In genomic region chr2:158457826-158458616, GRCh38 we compare ENCODE assay signal across 8 cellular contexts. TPM values are rescaled to one million over a fixed set of nuclear protein-coding genes. Genes with fewer than 3 reads are reported as not detected.
DNase-seq lines count a peak whose midpoint lies in the region; ATAC-seq and TF ChIP-seq lines count a peak whose summit lies in the region.

No MANE protein-coding gene starts in this region.

- 0 to 1% methylated on average over 61 of the region's 61 CpGs for WGBS in lung, 2 donors

- peak; percentile 46 for DNase-seq in activated T-cell treated with anti-CD3 and anti-CD28 coated beads for 1 hour (ENCODE audit: low read depth)
- DNase-seq in activated T-cell treated with anti-CD3 and anti-CD28 coated beads, Interleukin-2, amount 50 U/mL, for 48 hours = no peak
- DNase-seq in NCI-H1092 treated with DMSO at 0.1 percent for 48 hours (lab: John Stamatoyannopoulos, UW) = peak; percentile 64
- peak; percentile 25 to 38 for DNase-seq in activated CD4-positive, alpha-beta T cell treated with anti-CD3 and anti-CD28 coated beads for 24 hours (ENCODE audit: low read depth in 2 of 2)
- peak; percentile 36 for DNase-seq in effector CD4-positive, alpha-beta T cell
- peak; percentile 82 for DNase-seq in lung (ENCODE audit: low spot score)
- peak; percentile 21 for DNase-seq in stimulated activated CD8-positive, alpha-beta memory T cell treated with anti-CD3 and anti-CD28 coated beads, Interleukin-12 subunit alpha, Interleukin-12 subunit beta, amount 100 ng/mL, for 24 hours (ENCODE audit: extremely low read depth)

- H3K4me3 ChIP-seq in lung = peak overlapping the region; percentile 96

- no peaks in the 10 kb centered on the region for H3K27me3 ChIP-seq in lung (ENCODE audit: control insufficient read depth, insufficient read depth)

- no peaks in the 10 kb centered on the region for H3K9me3 ChIP-seq in lung (ENCODE audit: control insufficient read depth in 2 of 2, insufficient read depth in 1 of 2, low read length in 1 of 2)

- H3K36me3 ChIP-seq in lung (ENCODE audit: control insufficient read depth in 2 of 2, insufficient read depth in 2 of 2, low read length in 2 of 2) = no peaks in the 10 kb centered on the region

- H3K27ac ChIP-seq in lung (ENCODE audit: low read depth in 1 of 2, low read length in 1 of 2) = peak overlapping the region; percentile 86 to 94

- ATAC-seq in HG02642 (IDR thresholded peaks at IDR 0.05; ENCODE audit: poor library complexity, unreplicated experiment) = peak; percentile 55
- ATAC-seq in lung (ENCODE audit: insufficient read depth, low FRiP score) = peak; percentile 74

- no peak for TF ChIP-seq CTCF in lung (IDR thresholded peaks at IDR 0.05; ENCODE audit: control extremely low read depth, extremely low read depth)

- peaks cover 4 to 15% of the 10 kb centered on the region in 2 donors for H3K4me1 ChIP-seq in lung (ENCODE audit: control insufficient read depth in 2 of 2, insufficient read depth in 2 of 2, low read length in 2 of 2)

RNA-seq across cellular contexts. Expression of gene PKP4, which starts 1.3 kb away (rescaled TPM):
- 10 to 100 TPM; 43.6 to 96.4 TPM for total RNA-seq in lung
- polyA plus RNA-seq in lung = 10 to 100 TPM; 21.5 to 22.0 TPM

RNA-seq across cellular contexts. Expression of gene CCDC148, which starts 1.5 kb away (rescaled TPM):
- 1 to 10 TPM; 4.2 to 8.6 TPM for total RNA-seq in lung
- polyA plus RNA-seq in lung = under 1 TPM; 0.61 to 0.80 TPM

Comparison
In these comparisons a context has a peak if more than half of its experiments do, and no peak if none do; other contexts are left out.
1. DNase-seq: peak in activated T-cell treated with anti-CD3 and anti-CD28 coated beads for 1 hour (single experiment), NCI-H1092 treated with DMSO at 0.1 percent for 48 hours (single experiment), activated CD4-positive, alpha-beta T cell treated with anti-CD3 and anti-CD28 coated beads for 24 hours (2 of 2), effector CD4-positive, alpha-beta T cell (single experiment), lung (single experiment) and stimulated activated CD8-positive, alpha-beta memory T cell treated with anti-CD3 and anti-CD28 coated beads, Interleukin-12 subunit alpha, Interleukin-12 subunit beta, amount 100 ng/mL, for 24 hours (single experiment); none in activated T-cell treated with anti-CD3 and anti-CD28 coated beads, Interleukin-2, amount 50 U/mL, for 48 hours (0 of 2).